ENCODE assay signal across 16 cellular contexts in genomic region chr7:70566659-70567058, GRCh38.
"Had no signal": no experiment of that assay in that cellular context is flagged by ENCODE, and none has a peak within 500 bp of the region (broad histone marks: within the 10 kb centered on the region; RNA-seq: fewer than 3 reads in every experiment).

No MANE protein-coding gene starts in this region.

- H3K4me3 Mint-ChIP-seq: activated CD4-positive, alpha-beta memory T cell treated with anti-CD3 and anti-CD28 coated beads, Interleukin-2, amount 10 ng/mL, durations not matched to agents 7 days and 5 days; activated naive CD8-positive, alpha-beta T cell treated with anti-CD3 and anti-CD28 coated beads, Interleukin-2, amount 10 ng/mL, durations not matched to agents 7 days and 5 days; activated T-cell treated with anti-CD3 and anti-CD28 coated beads, Interleukin-2, amount 50 U/mL, for 72 hours; natural killer cell treated with Interleukin-12 subunit alpha and Interleukin-12 subunit beta and Interleukin-15 and Interleukin-18, amount 100 ng/mL, for 72 hours had no signal

- H3K9me3 Mint-ChIP-seq: activated naive CD8-positive, alpha-beta T cell treated with anti-CD3 and anti-CD28 coated beads, Interleukin-2, amount 10 ng/mL, durations not matched to agents 7 days and 5 days; natural killer cell treated with Interleukin-12 subunit alpha and Interleukin-12 subunit beta and Interleukin-15 and Interleukin-18, amount 100 ng/mL, for 72 hours had no signal

- H3K4me1 Mint-ChIP-seq: activated CD4-positive, alpha-beta memory T cell treated with anti-CD3 and anti-CD28 coated beads, Interleukin-2, amount 10 ng/mL, durations not matched to agents 7 days and 5 days; activated naive CD8-positive, alpha-beta T cell treated with anti-CD3 and anti-CD28 coated beads, Interleukin-2, amount 10 ng/mL, durations not matched to agents 7 days and 5 days had no signal

- H3K4me3 ChIP-seq: ascending aorta, coronary artery, testis had no signal

- H3K27ac ChIP-seq: ascending aorta, coronary artery, testis, VCaP had no signal

- H3K27ac Mint-ChIP-seq: activated CD4-positive, alpha-beta memory T cell treated with anti-CD3 and anti-CD28 coated beads, Interleukin-2, amount 10 ng/mL, durations not matched to agents 7 days and 5 days; activated naive CD8-positive, alpha-beta T cell treated with anti-CD3 and anti-CD28 coated beads, Interleukin-2, amount 10 ng/mL, durations not matched to agents 7 days and 5 days; activated T-cell treated with anti-CD3 and anti-CD28 coated beads, Interleukin-2, amount 50 U/mL, for 72 hours; natural killer cell treated with Interleukin-12 subunit alpha and Interleukin-12 subunit beta and Interleukin-15 and Interleukin-18, amount 100 ng/mL, for 72 hours; progenitor cell of endocrine pancreas had no signal

- H3K4me1 ChIP-seq: ascending aorta had no signal

- DNase-seq: activated CD4-positive, alpha-beta memory T cell treated with anti-CD3 and anti-CD28 coated beads, Interleukin-2, amount 10 ng/mL, durations not matched to agents 7 days and 5 days; activated naive CD8-positive, alpha-beta T cell treated with anti-CD3 and anti-CD28 coated beads, Interleukin-2, amount 10 ng/mL, durations not matched to agents 7 days and 5 days; activated T-cell treated with anti-CD3 and anti-CD28 coated beads, Interleukin-2, amount 50 U/mL, for 72 hours; effector memory CD4-positive, alpha-beta T cell; hippocampal formation; left cardiac atrium; nucleus accumbens; stimulated activated CD4-positive, alpha-beta T cell treated with anti-CD3 and anti-CD28 coated beads, Interleukin-2, amount 100 ng/mL, for 48 hours; stimulated activated naive CD8-positive, alpha-beta T cell treated with anti-CD3 and anti-CD28 coated beads, Interleukin-15, Interleukin-2, amounts not matched to agents 100 U/mL and 50 U/mL, for 24 hours; testis had no signal

- H3K27me3 Mint-ChIP-seq: activated CD4-positive, alpha-beta memory T cell treated with anti-CD3 and anti-CD28 coated beads, Interleukin-2, amount 10 ng/mL, durations not matched to agents 7 days and 5 days; natural killer cell treated with Interleukin-12 subunit alpha and Interleukin-12 subunit beta and Interleukin-15 and Interleukin-18, amount 100 ng/mL, for 72 hours had no signal

- H3K36me3 ChIP-seq: ascending aorta had no signal

- ATAC-seq: activated T-cell treated with anti-CD3 and anti-CD28 coated beads, Interleukin-2, amount 50 U/mL, for 72 hours; left cardiac atrium; natural killer cell treated with Interleukin-12 subunit alpha and Interleukin-12 subunit beta and Interleukin-15 and Interleukin-18, amount 100 ng/mL, for 72 hours; sciatic nerve; stimulated activated naive CD8-positive, alpha-beta T cell treated with anti-CD3 and anti-CD28 coated beads, Interleukin-15, Interleukin-2, amounts not matched to agents 100 U/mL and 50 U/mL, for 24 hours had no signal

- H3K27me3 ChIP-seq: ascending aorta, testis had no signal

- H3K36me3 Mint-ChIP-seq: activated naive CD8-positive, alpha-beta T cell treated with anti-CD3 and anti-CD28 coated beads, Interleukin-2, amount 10 ng/mL, durations not matched to agents 7 days and 5 days; natural killer cell treated with Interleukin-12 subunit alpha and Interleukin-12 subunit beta and Interleukin-15 and Interleukin-18, amount 100 ng/mL, for 72 hours had no signal

- H3K9me3 ChIP-seq: ascending aorta, testis had no signal
